1 cellular context compared by ENCODE assay signal in genomic region chr3:104610730-104611652, GRCh38.
TF ChIP-seq lines count a peak whose summit lies in the region.

No MANE protein-coding gene starts in this region.

TF ChIP-seq in WTC11, 78 proteins besides CTCF, POLR2A, EP300 and RAD21 (continued from another document):
- TF ChIP-seq ATF2 (CRISPR knock-in tag; IDR thresholded peaks at IDR 0.05; ENCODE audit: borderline replicate concordance, low read depth) (no peak), NR1H2 (CRISPR knock-in tag; IDR thresholded peaks at IDR 0.05) (no peak), ZNF219 (CRISPR knock-in tag; IDR thresholded peaks at IDR 0.05; ENCODE audit: borderline replicate concordance) (no peak), NR3C1 (CRISPR knock-in tag; conservative IDR thresholded peaks at IDR 0.05; ENCODE audit: low read depth) (no peak), ZBTB21 (CRISPR knock-in tag; IDR thresholded peaks at IDR 0.05; ENCODE audit: borderline replicate concordance) (no peak), HMGXB4 (CRISPR knock-in tag; IDR thresholded peaks at IDR 0.05) (no peak), GRHL2 (CRISPR knock-in tag; IDR thresholded peaks at IDR 0.05; ENCODE audit: insufficient replicate concordance, severe bottlenecking) (no peak), ZNF423 (CRISPR knock-in tag; IDR thresholded peaks at IDR 0.05) (no peak), ZNF416 (CRISPR knock-in tag; IDR thresholded peaks at IDR 0.05) (no peak), E2F1 (CRISPR knock-in tag; IDR thresholded peaks at IDR 0.05) (no peak), ATF1 (CRISPR knock-in tag; IDR thresholded peaks at IDR 0.05) (no peak)
- TF ChIP-seq, protein P1, sequence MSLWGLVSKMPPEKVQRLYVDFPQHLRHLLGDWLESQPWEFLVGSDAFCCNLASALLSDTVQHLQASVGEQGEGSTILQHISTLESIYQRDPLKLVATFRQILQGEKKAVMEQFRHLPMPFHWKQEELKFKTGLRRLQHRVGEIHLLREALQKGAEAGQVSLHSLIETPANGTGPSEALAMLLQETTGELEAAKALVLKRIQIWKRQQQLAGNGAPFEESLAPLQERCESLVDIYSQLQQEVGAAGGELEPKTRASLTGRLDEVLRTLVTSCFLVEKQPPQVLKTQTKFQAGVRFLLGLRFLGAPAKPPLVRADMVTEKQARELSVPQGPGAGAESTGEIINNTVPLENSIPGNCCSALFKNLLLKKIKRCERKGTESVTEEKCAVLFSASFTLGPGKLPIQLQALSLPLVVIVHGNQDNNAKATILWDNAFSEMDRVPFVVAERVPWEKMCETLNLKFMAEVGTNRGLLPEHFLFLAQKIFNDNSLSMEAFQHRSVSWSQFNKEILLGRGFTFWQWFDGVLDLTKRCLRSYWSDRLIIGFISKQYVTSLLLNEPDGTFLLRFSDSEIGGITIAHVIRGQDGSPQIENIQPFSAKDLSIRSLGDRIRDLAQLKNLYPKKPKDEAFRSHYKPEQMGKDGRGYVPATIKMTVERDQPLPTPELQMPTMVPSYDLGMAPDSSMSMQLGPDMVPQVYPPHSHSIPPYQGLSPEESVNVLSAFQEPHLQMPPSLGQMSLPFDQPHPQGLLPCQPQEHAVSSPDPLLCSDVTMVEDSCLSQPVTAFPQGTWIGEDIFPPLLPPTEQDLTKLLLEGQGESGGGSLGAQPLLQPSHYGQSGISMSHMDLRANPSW (CRISPR knock-in tag; conservative IDR thresholded peaks at IDR 0.05; ENCODE audit: low read depth): no peak
